1 cellular context compared by ENCODE assay signal in the genomic region with DNA sequence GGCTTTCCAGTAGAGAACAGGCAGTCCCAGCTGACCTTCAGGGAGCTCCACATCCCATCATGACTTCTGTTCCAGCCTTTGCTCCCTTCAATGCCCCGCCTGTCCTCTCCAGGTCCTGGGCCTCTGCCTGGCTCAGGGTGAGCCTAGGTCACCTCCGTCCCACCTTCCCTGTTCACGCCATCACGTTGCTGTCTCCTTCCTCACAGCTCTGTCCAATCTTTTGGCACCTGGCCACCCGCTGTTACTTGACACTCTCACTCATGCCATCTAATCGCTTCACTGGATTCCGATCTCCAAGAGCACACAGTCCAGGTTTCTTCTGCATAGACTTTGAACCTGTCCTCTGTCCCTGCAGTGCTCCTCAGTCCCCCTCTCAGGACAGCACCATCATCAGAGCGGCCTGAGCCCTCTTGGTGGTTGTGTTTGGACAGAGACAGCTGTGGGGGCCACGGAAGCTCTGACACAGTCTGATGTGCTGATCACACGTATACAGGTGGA.
TF ChIP-seq lines count a peak whose summit lies in the region.

No MANE protein-coding gene starts in this region.

TF ChIP-seq in HepG2, 621 proteins besides CTCF, POLR2A, EP300 and RAD21 (continued from another document and continues in another):
- TF ChIP-seq, protein P1, sequence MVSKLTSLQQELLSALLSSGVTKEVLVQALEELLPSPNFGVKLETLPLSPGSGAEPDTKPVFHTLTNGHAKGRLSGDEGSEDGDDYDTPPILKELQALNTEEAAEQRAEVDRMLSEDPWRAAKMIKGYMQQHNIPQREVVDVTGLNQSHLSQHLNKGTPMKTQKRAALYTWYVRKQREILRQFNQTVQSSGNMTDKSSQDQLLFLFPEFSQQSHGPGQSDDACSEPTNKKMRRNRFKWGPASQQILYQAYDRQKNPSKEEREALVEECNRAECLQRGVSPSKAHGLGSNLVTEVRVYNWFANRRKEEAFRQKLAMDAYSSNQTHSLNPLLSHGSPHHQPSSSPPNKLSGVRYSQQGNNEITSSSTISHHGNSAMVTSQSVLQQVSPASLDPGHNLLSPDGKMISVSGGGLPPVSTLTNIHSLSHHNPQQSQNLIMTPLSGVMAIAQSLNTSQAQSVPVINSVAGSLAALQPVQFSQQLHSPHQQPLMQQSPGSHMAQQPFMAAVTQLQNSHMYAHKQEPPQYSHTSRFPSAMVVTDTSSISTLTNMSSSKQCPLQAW (CRISPR knock-in tag; IDR thresholded peaks at IDR 0.05) = peak; percentile 35; the same call in 1 of the 2 replicates
- TF ChIP-seq ELF1 (CRISPR knock-in tag; IDR thresholded peaks at IDR 0.05) (peak; percentile 35; the same call in 1 of the 2 replicates), ZNF260 (CRISPR knock-in tag; IDR thresholded peaks at IDR 0.05; ENCODE audit: borderline replicate concordance, low read depth) (no peak), ZNF446 (CRISPR knock-in tag; IDR thresholded peaks at IDR 0.05) (no peak), STAT5B (CRISPR knock-in tag; IDR thresholded peaks at IDR 0.05) (no peak), TBP (CRISPR knock-in tag; IDR thresholded peaks at IDR 0.05) (no peak), E2F2 (CRISPR knock-in tag; IDR thresholded peaks at IDR 0.05; ENCODE audit: borderline replicate concordance) (no peak), ZMYM4 (CRISPR knock-in tag; IDR thresholded peaks at IDR 0.05) (peak; percentile 95), ZSCAN22 (CRISPR knock-in tag; IDR thresholded peaks at IDR 0.05) (no peak), ZNF18 (CRISPR knock-in tag; IDR thresholded peaks at IDR 0.05; ENCODE audit: insufficient replicate concordance) (peak; percentile 67), MAFK (conservative IDR thresholded peaks at IDR 0.05 in 1 of 2, IDR thresholded peaks at IDR 0.05 in 1 of 2; ENCODE audit: low read length in 2 of 2) (no peak), NFKB2 (CRISPR knock-in tag; IDR thresholded peaks at IDR 0.05; ENCODE audit: borderline replicate concordance) (peak; percentile 46; the same call in 1 of the 2 replicates), GZF1 (CRISPR knock-in tag; IDR thresholded peaks at IDR 0.05) (no peak), ZFP41 (CRISPR knock-in tag; IDR thresholded peaks at IDR 0.05; ENCODE audit: borderline replicate concordance) (no peak), ZMYM3 (CRISPR knock-in tag; IDR thresholded peaks at IDR 0.05) (peak; percentile 81), GFI1 (CRISPR knock-in tag; IDR thresholded peaks at IDR 0.05; ENCODE audit: borderline replicate concordance) (peak; percentile 51; the same call in 1 of the 2 replicates), ZFP37 (CRISPR knock-in tag; IDR thresholded peaks at IDR 0.05; ENCODE audit: borderline replicate concordance) (no peak), ZNF232 (CRISPR knock-in tag; IDR thresholded peaks at IDR 0.05; ENCODE audit: borderline replicate concordance) (no peak), ZC3H4 (CRISPR knock-in tag; IDR thresholded peaks at IDR 0.05; ENCODE audit: borderline replicate concordance) (no peak), HOMEZ (CRISPR knock-in tag; IDR thresholded peaks at IDR 0.05; ENCODE audit: low read depth) (peak; percentile 76; the same call in 1 of the 2 replicates), HNRNPH1 (optimal IDR thresholded peaks at IDR 0.05; ENCODE audit: low read depth, low read length) (no peak), ZNF274 (CRISPR knock-in tag; IDR thresholded peaks at IDR 0.05) (peak; percentile 81), SALL1 (CRISPR knock-in tag; IDR thresholded peaks at IDR 0.05) (peak; percentile 99), SP1 (IDR thresholded peaks at IDR 0.05) (no peak; the same call in 1 of the 2 replicates), SP1 (CRISPR knock-in tag; IDR thresholded peaks at IDR 0.05) (peak; percentile 19; the same call in 1 of the 2 replicates), NFRKB (IDR thresholded peaks at IDR 0.05) (no peak), SUZ12 (IDR thresholded peaks at IDR 0.05; ENCODE audit: low read depth, low read length) (no peak), DBP (CRISPR knock-in tag; IDR thresholded peaks at IDR 0.05; ENCODE audit: not compliant biosample characterization) (no peak), MTF2 (CRISPR knock-in tag; IDR thresholded peaks at IDR 0.05; ENCODE audit: borderline replicate concordance) (no peak), U2AF2 (IDR thresholded peaks at IDR 0.05; ENCODE audit: low read depth, low read length) (no peak), ZNF333 (CRISPR knock-in tag; IDR thresholded peaks at IDR 0.05; ENCODE audit: borderline replicate concordance) (no peak), FOXA3 (CRISPR knock-in tag; IDR thresholded peaks at IDR 0.05) (peak; percentile 74), RORA (CRISPR knock-in tag; IDR thresholded peaks at IDR 0.05) (no peak), PPARG (CRISPR knock-in tag; conservative IDR thresholded peaks at IDR 0.05) (peak; percentile 58; the same call in 1 of the 2 replicates), SRSF9 (IDR thresholded peaks at IDR 0.05; ENCODE audit: borderline replicate concordance, insufficient read depth, low read depth, low read length, poor library complexity, severe bottlenecking) (no peak), HOXA9 (CRISPR knock-in tag; IDR thresholded peaks at IDR 0.05; ENCODE audit: borderline replicate concordance) (peak; percentile 84; the same call in 1 of the 2 replicates), ZFP36L1 (CRISPR knock-in tag; IDR thresholded peaks at IDR 0.05) (0 out of 2 replicates have a peak, but pooled peaks have one; percentile 33), TCF7L2 (IDR thresholded peaks at IDR 0.05; ENCODE audit: low read depth, low read length) (no peak), SMAD9 (CRISPR knock-in tag; IDR thresholded peaks at IDR 0.05) (no peak)
- TF ChIP-seq, protein P2, sequence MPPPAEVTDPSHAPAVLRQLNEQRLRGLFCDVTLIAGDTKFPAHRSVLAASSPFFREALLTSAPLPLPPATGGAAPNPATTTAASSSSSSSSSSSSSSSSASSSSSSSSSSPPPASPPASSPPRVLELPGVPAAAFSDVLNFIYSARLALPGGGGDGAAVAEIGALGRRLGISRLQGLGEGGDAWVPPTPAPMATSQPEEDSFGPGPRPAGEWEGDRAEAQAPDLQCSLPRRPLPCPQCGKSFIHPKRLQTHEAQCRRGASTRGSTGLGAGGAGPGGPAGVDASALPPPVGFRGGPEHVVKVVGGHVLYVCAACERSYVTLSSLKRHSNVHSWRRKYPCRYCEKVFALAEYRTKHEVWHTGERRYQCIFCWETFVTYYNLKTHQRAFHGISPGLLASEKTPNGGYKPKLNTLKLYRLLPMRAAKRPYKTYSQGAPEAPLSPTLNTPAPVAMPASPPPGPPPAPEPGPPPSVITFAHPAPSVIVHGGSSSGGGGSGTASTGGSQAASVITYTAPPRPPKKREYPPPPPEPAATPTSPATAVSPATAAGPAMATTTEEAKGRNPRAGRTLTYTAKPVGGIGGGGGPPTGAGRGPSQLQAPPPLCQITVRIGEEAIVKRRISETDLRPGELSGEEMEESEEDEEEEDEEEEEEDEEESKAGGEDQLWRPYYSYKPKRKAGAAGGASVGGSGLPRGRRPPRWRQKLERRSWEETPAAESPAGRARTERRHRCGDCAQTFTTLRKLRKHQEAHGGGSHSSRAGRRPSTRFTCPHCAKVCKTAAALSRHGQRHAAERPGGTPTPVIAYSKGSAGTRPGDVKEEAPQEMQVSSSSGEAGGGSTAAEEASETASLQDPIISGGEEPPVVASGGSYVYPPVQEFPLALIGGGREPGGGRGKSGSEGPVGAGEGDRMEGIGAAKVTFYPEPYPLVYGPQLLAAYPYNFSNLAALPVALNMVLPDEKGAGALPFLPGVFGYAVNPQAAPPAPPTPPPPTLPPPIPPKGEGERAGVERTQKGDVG (CRISPR knock-in tag; IDR thresholded peaks at IDR 0.05; ENCODE audit: borderline replicate concordance) = peak; percentile 77; the same call in 1 of the 2 replicates
- TF ChIP-seq, protein P3, sequence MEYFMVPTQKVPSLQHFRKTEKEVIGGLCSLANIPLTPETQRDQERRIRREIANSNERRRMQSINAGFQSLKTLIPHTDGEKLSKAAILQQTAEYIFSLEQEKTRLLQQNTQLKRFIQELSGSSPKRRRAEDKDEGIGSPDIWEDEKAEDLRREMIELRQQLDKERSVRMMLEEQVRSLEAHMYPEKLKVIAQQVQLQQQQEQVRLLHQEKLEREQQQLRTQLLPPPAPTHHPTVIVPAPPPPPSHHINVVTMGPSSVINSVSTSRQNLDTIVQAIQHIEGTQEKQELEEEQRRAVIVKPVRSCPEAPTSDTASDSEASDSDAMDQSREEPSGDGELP (IDR thresholded peaks at IDR 0.05; ENCODE audit: borderline replicate concordance, low read depth) = peak; percentile 86
- TF ChIP-seq, protein P4, sequence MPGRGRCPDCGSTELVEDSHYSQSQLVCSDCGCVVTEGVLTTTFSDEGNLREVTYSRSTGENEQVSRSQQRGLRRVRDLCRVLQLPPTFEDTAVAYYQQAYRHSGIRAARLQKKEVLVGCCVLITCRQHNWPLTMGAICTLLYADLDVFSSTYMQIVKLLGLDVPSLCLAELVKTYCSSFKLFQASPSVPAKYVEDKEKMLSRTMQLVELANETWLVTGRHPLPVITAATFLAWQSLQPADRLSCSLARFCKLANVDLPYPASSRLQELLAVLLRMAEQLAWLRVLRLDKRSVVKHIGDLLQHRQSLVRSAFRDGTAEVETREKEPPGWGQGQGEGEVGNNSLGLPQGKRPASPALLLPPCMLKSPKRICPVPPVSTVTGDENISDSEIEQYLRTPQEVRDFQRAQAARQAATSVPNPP (CRISPR knock-in tag; IDR thresholded peaks at IDR 0.05) = 0 out of 2 replicates have a peak, but pooled peaks have one; percentile 34
- TF ChIP-seq, protein P5, sequence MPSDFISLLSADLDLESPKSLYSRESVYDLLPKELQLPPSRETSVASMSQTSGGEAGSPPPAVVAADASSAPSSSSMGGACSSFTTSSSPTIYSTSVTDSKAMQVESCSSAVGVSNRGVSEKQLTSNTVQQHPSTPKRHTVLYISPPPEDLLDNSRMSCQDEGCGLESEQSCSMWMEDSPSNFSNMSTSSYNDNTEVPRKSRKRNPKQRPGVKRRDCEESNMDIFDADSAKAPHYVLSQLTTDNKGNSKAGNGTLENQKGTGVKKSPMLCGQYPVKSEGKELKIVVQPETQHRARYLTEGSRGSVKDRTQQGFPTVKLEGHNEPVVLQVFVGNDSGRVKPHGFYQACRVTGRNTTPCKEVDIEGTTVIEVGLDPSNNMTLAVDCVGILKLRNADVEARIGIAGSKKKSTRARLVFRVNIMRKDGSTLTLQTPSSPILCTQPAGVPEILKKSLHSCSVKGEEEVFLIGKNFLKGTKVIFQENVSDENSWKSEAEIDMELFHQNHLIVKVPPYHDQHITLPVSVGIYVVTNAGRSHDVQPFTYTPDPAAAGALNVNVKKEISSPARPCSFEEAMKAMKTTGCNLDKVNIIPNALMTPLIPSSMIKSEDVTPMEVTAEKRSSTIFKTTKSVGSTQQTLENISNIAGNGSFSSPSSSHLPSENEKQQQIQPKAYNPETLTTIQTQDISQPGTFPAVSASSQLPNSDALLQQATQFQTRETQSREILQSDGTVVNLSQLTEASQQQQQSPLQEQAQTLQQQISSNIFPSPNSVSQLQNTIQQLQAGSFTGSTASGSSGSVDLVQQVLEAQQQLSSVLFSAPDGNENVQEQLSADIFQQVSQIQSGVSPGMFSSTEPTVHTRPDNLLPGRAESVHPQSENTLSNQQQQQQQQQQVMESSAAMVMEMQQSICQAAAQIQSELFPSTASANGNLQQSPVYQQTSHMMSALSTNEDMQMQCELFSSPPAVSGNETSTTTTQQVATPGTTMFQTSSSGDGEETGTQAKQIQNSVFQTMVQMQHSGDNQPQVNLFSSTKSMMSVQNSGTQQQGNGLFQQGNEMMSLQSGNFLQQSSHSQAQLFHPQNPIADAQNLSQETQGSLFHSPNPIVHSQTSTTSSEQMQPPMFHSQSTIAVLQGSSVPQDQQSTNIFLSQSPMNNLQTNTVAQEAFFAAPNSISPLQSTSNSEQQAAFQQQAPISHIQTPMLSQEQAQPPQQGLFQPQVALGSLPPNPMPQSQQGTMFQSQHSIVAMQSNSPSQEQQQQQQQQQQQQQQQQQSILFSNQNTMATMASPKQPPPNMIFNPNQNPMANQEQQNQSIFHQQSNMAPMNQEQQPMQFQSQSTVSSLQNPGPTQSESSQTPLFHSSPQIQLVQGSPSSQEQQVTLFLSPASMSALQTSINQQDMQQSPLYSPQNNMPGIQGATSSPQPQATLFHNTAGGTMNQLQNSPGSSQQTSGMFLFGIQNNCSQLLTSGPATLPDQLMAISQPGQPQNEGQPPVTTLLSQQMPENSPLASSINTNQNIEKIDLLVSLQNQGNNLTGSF (CRISPR knock-in tag; IDR thresholded peaks at IDR 0.05) = no peak
